ENCODE assay signal across 8 cellular contexts in the genomic region with DNA sequence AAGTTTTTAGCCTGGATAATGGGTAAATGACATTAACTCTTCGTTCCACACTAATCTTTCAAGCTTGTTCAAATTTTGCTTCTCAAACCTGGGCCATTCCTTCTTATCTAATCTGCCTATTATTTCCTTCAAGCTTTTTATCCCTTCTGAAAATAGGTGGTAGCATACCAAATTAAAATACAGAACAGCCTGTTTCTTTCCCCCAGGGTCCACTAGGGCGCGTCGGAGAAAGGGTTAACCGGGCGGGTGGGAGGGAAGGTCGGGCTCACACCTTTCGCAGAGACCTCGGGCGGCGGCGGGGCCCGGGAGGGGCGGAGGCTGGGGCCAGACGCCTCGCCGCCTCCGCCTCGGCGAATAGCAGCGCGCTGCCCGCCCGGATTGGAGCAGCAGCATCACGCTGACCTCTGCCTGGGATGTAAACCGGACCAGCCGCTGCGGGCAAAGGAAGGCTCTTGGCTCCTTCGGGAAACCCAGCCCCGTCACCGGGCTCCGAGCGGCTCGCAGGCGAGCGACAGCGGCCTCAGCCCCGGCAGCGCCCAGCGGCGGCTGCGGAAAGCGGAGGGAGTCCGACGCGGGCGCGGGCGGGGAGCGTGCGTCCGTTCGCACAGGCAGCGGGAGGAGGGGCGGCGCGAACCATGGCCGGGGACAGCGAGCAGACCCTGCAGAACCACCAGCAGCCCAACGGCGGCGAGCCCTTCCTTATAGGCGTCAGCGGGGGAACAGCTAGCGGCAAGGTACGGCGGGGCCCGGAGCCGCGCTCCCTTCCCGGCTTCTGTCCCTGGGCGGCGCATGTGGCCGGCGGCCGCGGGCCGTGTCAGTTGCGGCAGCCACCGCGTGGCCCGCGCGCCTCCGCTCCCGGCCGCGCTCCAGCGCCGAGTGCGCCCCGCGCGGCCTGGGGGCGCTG. TPM values are rescaled to one million over a fixed set of nuclear protein-coding genes. Genes with fewer than 3 reads are reported as not detected.
DNase-seq lines count a peak whose midpoint lies in the region; ATAC-seq and TF ChIP-seq lines count a peak whose summit lies in the region.

Gene UCK2, plus strand, starts transcription at position 416 of the 904 bp plus-strand sequence. Its CDS starts 220 bp downstream, at position 636.

- peak; percentile 80 for TF ChIP-seq POLR2A in Raji (IDR thresholded peaks at IDR 0.05; ENCODE audit: insufficient read depth, low read depth, low read length)
- TF ChIP-seq POLR2A in gastroesophageal sphincter (IDR thresholded peaks at IDR 0.05): peak; percentile 49 to 68

- H3K27me3 ChIP-seq in gastroesophageal sphincter: no peaks in the 10 kb centered on the region

- peak within 1 kb of the TSS; percentile 47 to 90 for H3K4me3 ChIP-seq in gastroesophageal sphincter

- 0% methylated on average over 1 of the region's 95 CpGs for whole genome bisulfite sequencing in gastroesophageal sphincter (ENCODE audit: low coverage in 1 of 2), 2 donors

- H3K36me3 ChIP-seq in ES-I3 (ENCODE audit: insufficient read depth, low read length): no peaks in the 10 kb centered on the region
- no peaks in the 10 kb centered on the region for H3K36me3 ChIP-seq in gastroesophageal sphincter

- TF ChIP-seq EP300 in gastroesophageal sphincter (IDR thresholded peaks at IDR 0.05): no peak

- DNase-seq in KG1 (lab: John Stamatoyannopoulos, UW) (peak; percentile 67), occipital lobe (lab: John Stamatoyannopoulos, UW) (peak; percentile 80)
- DNase-seq in activated naive CD4-positive, alpha-beta T cell (lab: John Stamatoyannopoulos, UW): peak in 3 of 4 experiments; percentile 13 to 40 (median 30)

- peak; percentile 63 for ATAC-seq in GM21737 (IDR thresholded peaks at IDR 0.05; ENCODE audit: unreplicated experiment)
- peak; percentile 91 for ATAC-seq in gastroesophageal sphincter

- peak in 2 of 4 experiments; percentile 15 to 16 for TF ChIP-seq CTCF in gastroesophageal sphincter (IDR thresholded peaks at IDR 0.05)

- H3K9me3 ChIP-seq in ES-I3 (ENCODE audit: control insufficient read depth, insufficient read depth, low read length): no peaks in the 10 kb centered on the region
- H3K9me3 ChIP-seq in gastroesophageal sphincter: no peaks in the 10 kb centered on the region

- H3K9ac ChIP-seq in ES-I3 (ENCODE audit: low read depth, low read length): peak within 1 kb of the TSS; percentile 92

- H3K27ac ChIP-seq in gastroesophageal sphincter (peak within 1 kb of the TSS; percentile 48 to 95 (median 92)), temporal lobe (ENCODE audit: low read depth, low read length) (no peak within 1 kb of the TSS)

- peaks cover 22% of the 10 kb centered on the region for H3K4me1 ChIP-seq in ES-I3 (ENCODE audit: insufficient read depth, low read length)
- H3K4me1 ChIP-seq in gastroesophageal sphincter: peaks cover 0 to 25% (median 11%) of the 10 kb centered on the region in 3 donors

RNA-seq across cellular contexts. Expression of gene UCK2, which starts in this region (rescaled TPM):
- total RNA-seq in gastroesophageal sphincter (10 to 100 TPM; 20.9 to 30.4 (median 29.2) TPM), occipital lobe (103 TPM), temporal lobe (60.7 TPM)

Comparison
In these comparisons a context has a peak if more than half of its experiments do, and no peak if none do; other contexts are left out.
1. DNase-seq: peak in every context shown above with its lines; median percentile 80 in occipital lobe; 67 in KG1; 30 in activated naive CD4-positive, alpha-beta T cell.